Comparison of ENCODE assay signal across 1 cellular context in the genomic region with DNA sequence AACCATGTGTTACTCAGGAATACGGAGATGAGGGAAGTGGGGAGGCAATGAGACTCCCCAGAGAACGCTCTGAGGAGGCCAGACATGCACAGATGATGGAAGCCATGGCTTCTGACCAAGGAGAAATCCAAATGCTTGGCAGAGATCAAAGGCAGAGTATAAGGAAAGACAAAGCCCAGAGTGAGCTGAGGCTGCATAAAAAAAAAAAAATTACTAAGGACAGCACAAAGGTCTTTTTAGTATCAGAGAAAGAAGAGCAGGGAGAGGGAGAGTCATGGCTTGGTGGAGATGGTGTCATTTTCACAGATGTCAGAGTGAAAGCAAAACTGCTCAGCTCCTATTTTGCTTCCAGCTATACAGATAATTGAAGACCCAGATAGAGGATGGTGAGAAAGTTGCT.
TF ChIP-seq lines count a peak whose summit lies in the region.

No MANE protein-coding gene starts in this region.

TF ChIP-seq in SK-N-SH treated with all-trans-retinoic acid at 6 μM for 48 hours, 23 proteins besides CTCF, POLR2A, EP300 and RAD21 (continued from another document):
- TF ChIP-seq ESRRG (CRISPR knock-in tag; IDR thresholded peaks at IDR 0.05) (no peak), TOX (CRISPR knock-in tag; IDR thresholded peaks at IDR 0.05; ENCODE audit: borderline replicate concordance) (no peak), ZNF70 (CRISPR knock-in tag; IDR thresholded peaks at IDR 0.05) (no peak)
TF ChIP-seq in SK-N-SH treated with all-trans-retinoic acid at 6 μM for 48 hours: peak in this region for 0.
